8 cellular contexts compared by ENCODE assay signal in genomic region chr6:15243994-15244604, GRCh38. TPM values are rescaled to one million over a fixed set of nuclear protein-coding genes. Genes with fewer than 3 reads are reported as not detected.
DNase-seq lines count a peak whose midpoint lies in the region; ATAC-seq and TF ChIP-seq lines count a peak whose summit lies in the region.

No MANE protein-coding gene starts in this region.

- H3K27ac Mint-ChIP-seq in stimulated activated effector memory CD8-positive, alpha-beta T cell treated with anti-CD3 and anti-CD28 coated beads, Interleukin-12 subunit alpha, Interleukin-12 subunit beta, amount 100 ng/mL, for 72 hours, result no peak overlapping the region

- H3K27me3 ChIP-seq in WERI-Rb-1 (ENCODE audit: insufficient read depth, low read depth, severe bottlenecking) (no peaks in the 10 kb centered on the region), hepatocyte (no peaks in the 10 kb centered on the region)

- H3K36me3 Mint-ChIP-seq in stimulated activated effector memory CD8-positive, alpha-beta T cell treated with anti-CD3 and anti-CD28 coated beads, Interleukin-12 subunit alpha, Interleukin-12 subunit beta, amount 100 ng/mL, for 72 hours, result peaks cover 35% of the 10 kb centered on the region

- H3K36me3 ChIP-seq in WERI-Rb-1, result no peaks in the 10 kb centered on the region
- H3K36me3 ChIP-seq in hepatocyte (replicated peaks; ENCODE audit: insufficient read depth, low read depth), result no peaks in the 10 kb centered on the region

- no peaks in the 10 kb centered on the region for H3K9me2 ChIP-seq in hepatocyte (replicated peaks; ENCODE audit: insufficient read depth)

- TF ChIP-seq CTCF in WERI-Rb-1 (IDR thresholded peaks at IDR 0.05; ENCODE audit: low read depth, low read length), result no peak
- no peak for TF ChIP-seq CTCF in hepatocyte (IDR thresholded peaks at IDR 0.05; ENCODE audit: poor library complexity)

- peaks cover 19% of the 10 kb centered on the region for H3K79me2 ChIP-seq in hepatocyte

- no peaks in the 10 kb centered on the region for H3K9me3 Mint-ChIP-seq in stimulated activated effector memory CD8-positive, alpha-beta T cell treated with anti-CD3 and anti-CD28 coated beads, Interleukin-12 subunit alpha, Interleukin-12 subunit beta, amount 100 ng/mL, for 72 hours

- peaks cover 5% of the 10 kb centered on the region for H3K4me1 ChIP-seq in hepatocyte (ENCODE audit: insufficient read depth)

- H3K9me3 ChIP-seq in WERI-Rb-1 (ENCODE audit: severe bottlenecking), result no peaks in the 10 kb centered on the region
- no peaks in the 10 kb centered on the region for H3K9me3 ChIP-seq in hepatocyte (ENCODE audit: low read depth)

- peak; percentile 34 for DNase-seq in NCI-H146 (lab: John Stamatoyannopoulos, UW)
- DNase-seq in NCI-H146 treated with DMSO at 0.1 percent for 48 hours (lab: John Stamatoyannopoulos, UW; ENCODE audit: unreplicated experiment), result no peak
- no peak for DNase-seq in WERI-Rb-1
- no peak for DNase-seq in hepatocyte (ENCODE audit: low spot score)
- no peak for DNase-seq in stimulated activated effector memory CD8-positive, alpha-beta T cell treated with anti-CD3 and anti-CD28 coated beads, Interleukin-12 subunit alpha, Interleukin-12 subunit beta, amount 100 ng/mL, for 72 hours (ENCODE audit: low spot score in 2 of 2)

- peak overlapping the region; percentile 89 for H3K4me2 ChIP-seq in hepatocyte

- H4K20me1 ChIP-seq in hepatocyte (ENCODE audit: insufficient read depth, poor library complexity, severe bottlenecking), result peaks cover under 1% of the 10 kb centered on the region

- no peak for ATAC-seq in stimulated activated effector memory CD8-positive, alpha-beta T cell treated with anti-CD3 and anti-CD28 coated beads, Interleukin-12 subunit alpha, Interleukin-12 subunit beta, amount 100 ng/mL, for 72 hours
- ATAC-seq in GM18907 (IDR thresholded peaks at IDR 0.05; ENCODE audit: unreplicated experiment), result no peak
- ATAC-seq in GM18868 (IDR thresholded peaks at IDR 0.05; ENCODE audit: unreplicated experiment), result no peak
- ATAC-seq in GM18520 (IDR thresholded peaks at IDR 0.05; ENCODE audit: unreplicated experiment), result no peak

- H3K4me1 Mint-ChIP-seq in stimulated activated effector memory CD8-positive, alpha-beta T cell treated with anti-CD3 and anti-CD28 coated beads, Interleukin-12 subunit alpha, Interleukin-12 subunit beta, amount 100 ng/mL, for 72 hours, result peaks cover 9% of the 10 kb centered on the region

- WGBS in hepatocyte (ENCODE audit: low lambda C conversion rate, missing lambda C conversion rate), result 38% methylated on average over 24 of the region's 24 CpGs

- peak overlapping the region; percentile 99 for H3K4me3 Mint-ChIP-seq in stimulated activated effector memory CD8-positive, alpha-beta T cell treated with anti-CD3 and anti-CD28 coated beads, Interleukin-12 subunit alpha, Interleukin-12 subunit beta, amount 100 ng/mL, for 72 hours

- H3K4me3 ChIP-seq in WERI-Rb-1 (ENCODE audit: low read depth, low read length) (peak overlapping the region; percentile 99), hepatocyte (peak overlapping the region; percentile 88)

- H3K27ac ChIP-seq in WERI-Rb-1 (peak overlapping the region; percentile 81), hepatocyte (peak overlapping the region; percentile 88)

- peak overlapping the region; percentile 84 for H2AFZ ChIP-seq in hepatocyte

RNA-seq across cellular contexts. Expression of gene JARID2, which starts 1.8 kb away (rescaled TPM):
- total RNA-seq in hepatocyte, result 7.7 and 11.6 TPM in 2 replicates
- polyA plus RNA-seq in hepatocyte, result 4.6 and 6.8 TPM in 2 replicates
